16 cellular contexts compared by ENCODE assay signal in genomic region chr1:151718011-151718431, GRCh38. TPM values are rescaled to one million over a fixed set of nuclear protein-coding genes. Genes with fewer than 3 reads are reported as not detected.
DNase-seq lines count a peak whose midpoint lies in the region; ATAC-seq and TF ChIP-seq lines count a peak whose summit lies in the region.
"Had no signal": no experiment of that assay in that cellular context is flagged by ENCODE, and none has a peak within 500 bp of the region (broad histone marks: within the 10 kb centered on the region; RNA-seq: fewer than 3 reads in every experiment).

No MANE protein-coding gene starts in this region.

- ATAC-seq in GM21723 (IDR thresholded peaks at IDR 0.05; ENCODE audit: unreplicated experiment) (no peak), HG02973 (IDR thresholded peaks at IDR 0.05; ENCODE audit: unreplicated experiment) (no peak)

- H3K4me3 Mint-ChIP-seq in brain = peak overlapping the region; percentile 89 to 96 (median 90)
- H3K4me3 Mint-ChIP-seq: T-helper 1 cell treated with Interleukin-12 subunit alpha and Interleukin-12 subunit beta and Interleukin-4 antibody, amounts not matched to agents 30 μg/mL and 1 μg/mL, for 36 hours had no signal

- no peaks in the 10 kb centered on the region for H3K36me3 Mint-ChIP-seq in brain

- H3K27me3 Mint-ChIP-seq in brain = peaks cover 16% of the 10 kb centered on the region

- H3K4me1 Mint-ChIP-seq in brain = peaks cover 93% of the 10 kb centered on the region

- peak; percentile 6 for DNase-seq in AG10803 (ENCODE audit: low read depth)
- peak; percentile 47 for DNase-seq in DMS153 treated with DMSO at 0.1 percent for 48 hours (lab: John Stamatoyannopoulos, UW; ENCODE audit: unreplicated experiment)
- DNase-seq in hepatic stellate cell (ENCODE audit: low spot score) = peak; percentile 56
- DNase-seq in GF-D8 (lab: John Stamatoyannopoulos, UW) = no peak
- no peak for DNase-seq in NAMALWA (ENCODE audit: low spot score)
- DNase-seq: activated CD4-positive, CD25-positive, alpha-beta regulatory T cell treated with anti-CD3 and anti-CD28 coated beads, Interleukin-2, amount 50 U/mL, for 72 hours; activated effector memory CD4-positive, alpha-beta T cell treated with Interleukin-2 at 50 U/mL for 16 hours; AML-193; NCI-H187; thyroid gland had no signal

- H3K9me3 Mint-ChIP-seq in brain = peaks cover 0 to 8% (median 3%) of the 10 kb centered on the region in 5 experiments
- H3K9me3 Mint-ChIP-seq: T-helper 1 cell treated with Interleukin-12 subunit alpha and Interleukin-12 subunit beta and Interleukin-4 antibody, amounts not matched to agents 30 μg/mL and 1 μg/mL, for 36 hours had no signal

- no peak overlapping the region for H3K4me3 ChIP-seq in AG10803 (ENCODE audit: low read length)
- H3K4me3 ChIP-seq: coronary artery, HAP-1 had no signal

- H3K27ac Mint-ChIP-seq in brain = peak overlapping the region; percentile 82 to 99 (median 97)
- H3K27ac Mint-ChIP-seq: T-helper 1 cell treated with Interleukin-12 subunit alpha and Interleukin-12 subunit beta and Interleukin-4 antibody, amounts not matched to agents 30 μg/mL and 1 μg/mL, for 36 hours had no signal

- TF ChIP-seq CTCF in AG10803 (conservative IDR thresholded peaks at IDR 0.05; ENCODE audit: low read length) = no peak
- TF ChIP-seq CTCF in brain (conservative IDR thresholded peaks at IDR 0.05) = no peak

RNA-seq across cellular contexts. Expression of gene CELF3, which starts 1.4 kb away (rescaled TPM):
- polyA plus RNA-seq in brain (ENCODE audit: insufficient read depth, low read depth, low replicate concordance) = 67.5 TPM

RNA-seq across cellular contexts. Expression of gene RIIAD1, which starts 3.3 kb away (rescaled TPM):
- polyA plus RNA-seq in brain (ENCODE audit: insufficient read depth, low read depth, low replicate concordance) = 7.2 TPM

RNA-seq across cellular contexts. Expression of gene MRPL9, which starts 45.3 kb away (rescaled TPM):
- polyA plus RNA-seq in brain (ENCODE audit: insufficient read depth, low read depth, low replicate concordance) = 105 TPM

Comparison
In these comparisons a context has a peak if more than half of its experiments do, and no peak if none do; other contexts are left out.
1. DNase-seq: peak in AG10803 (single experiment), DMS153 treated with DMSO at 0.1 percent for 48 hours (single experiment) and hepatic stellate cell (single experiment); none in GF-D8 (single experiment) and NAMALWA (single experiment).